ENCODE assay signal across 9 cellular contexts in the genomic region with DNA sequence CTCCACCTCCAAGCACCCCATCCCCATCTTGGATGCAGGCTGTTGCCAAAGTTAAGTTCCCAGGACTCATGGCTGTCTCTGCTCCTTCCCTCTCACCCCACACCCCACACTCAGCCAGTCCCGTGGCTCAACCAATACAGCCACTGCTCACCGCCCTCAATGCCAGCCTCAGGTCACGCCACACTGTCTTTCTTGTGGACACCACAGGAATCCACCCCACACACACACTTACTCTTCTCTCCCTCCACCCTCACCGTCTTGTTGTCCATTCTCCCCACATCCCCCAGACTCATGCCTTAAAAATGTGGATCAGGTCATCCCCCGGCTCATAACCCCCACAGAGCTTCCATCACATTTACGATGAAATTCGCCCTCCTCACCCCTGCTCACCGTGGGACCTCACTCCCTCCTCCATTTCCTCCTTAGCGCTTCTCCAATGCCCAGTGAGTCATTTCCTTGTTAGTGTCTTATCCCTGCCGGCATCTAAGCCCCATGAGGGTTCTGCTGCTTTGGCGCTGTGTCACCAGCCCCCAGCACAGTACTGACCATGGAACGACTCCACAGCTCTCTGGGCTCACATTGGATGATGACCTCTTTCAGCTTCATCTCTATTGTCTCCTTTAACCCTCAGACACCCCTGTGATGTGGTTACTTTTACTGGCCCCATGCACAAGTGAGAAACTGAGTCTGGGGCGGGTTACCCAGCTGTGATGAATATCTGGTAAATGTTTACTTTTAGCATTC. TPM values are rescaled to one million over a fixed set of nuclear protein-coding genes. Genes with fewer than 3 reads are reported as not detected.
DNase-seq lines count a peak whose midpoint lies in the region; ATAC-seq and TF ChIP-seq lines count a peak whose summit lies in the region.
"Had no signal": no experiment of that assay in that cellular context is flagged by ENCODE, and none has a peak within 500 bp of the region (broad histone marks: within the 10 kb centered on the region; RNA-seq: fewer than 3 reads in every experiment).

No MANE protein-coding gene starts in this region.

- H3K27me3 ChIP-seq in colonic mucosa, result no peaks in the 10 kb centered on the region
- no peaks in the 10 kb centered on the region for H3K27me3 ChIP-seq in CD8-positive, alpha-beta T cell (ENCODE audit: insufficient read depth, low read length)

- H3K4me3 ChIP-seq in colonic mucosa, result no peak overlapping the region
- no peak overlapping the region for H3K4me3 ChIP-seq in CD8-positive, alpha-beta T cell (ENCODE audit: low read depth, low read length)

- no peak for ATAC-seq in CD8-positive, alpha-beta T cell

- H3K36me3 ChIP-seq in colonic mucosa, result no peaks in the 10 kb centered on the region
- no peaks in the 10 kb centered on the region for H3K36me3 ChIP-seq in CD8-positive, alpha-beta T cell (ENCODE audit: insufficient read depth, low read length)

- TF ChIP-seq CTCF in colonic mucosa (IDR thresholded peaks at IDR 0.05) (no peak), nephron progenitor cell (IDR thresholded peaks at IDR 0.05) (no peak)
- no peak for TF ChIP-seq CTCF in CD8-positive, alpha-beta T cell (IDR thresholded peaks at IDR 0.05)

- CTCF ChIA-PET in CD8-positive, alpha-beta T cell (lab: Charles Lee), result interaction anchor here (1.0 to 2.9 kb wide), 2 partner anchors 11 to 14 kb away, joined by 3 to 11 read pairs; no protein-coding TSS in a partner anchor

- H3K9me3 Mint-ChIP-seq in nephron progenitor cell, result peaks cover 2% of the 10 kb centered on the region
- no peaks in the 10 kb centered on the region for H3K9me3 Mint-ChIP-seq in CD8-positive, alpha-beta T cell

- H3K36me3 Mint-ChIP-seq in nephron progenitor cell (ENCODE audit: low read depth), result no peaks in the 10 kb centered on the region
- no peaks in the 10 kb centered on the region for H3K36me3 Mint-ChIP-seq in CD8-positive, alpha-beta T cell

- H3K4me1 ChIP-seq in colonic mucosa, result no peaks in the 10 kb centered on the region
- H3K4me1 ChIP-seq in CD8-positive, alpha-beta T cell (ENCODE audit: insufficient read depth, low read length), result no peaks in the 10 kb centered on the region

- H3K4me1 Mint-ChIP-seq in nephron progenitor cell, result peaks cover 39% of the 10 kb centered on the region
- H3K4me1 Mint-ChIP-seq in CD8-positive, alpha-beta T cell (ENCODE audit: low read depth), result no peaks in the 10 kb centered on the region

- DNase-seq in Daoy (ENCODE audit: low read depth), result peak; percentile 99
- peak; percentile 76 for DNase-seq in MV-4-11 (lab: John Stamatoyannopoulos, UW)
- DNase-seq in colonic mucosa, result no peak
- DNase-seq in nephron progenitor cell, result no peak
- no peak for DNase-seq in GM19238 (ENCODE audit: insufficient read length, low spot score)
- no peak for DNase-seq in NCI-H128 (lab: John Stamatoyannopoulos, UW; ENCODE audit: unreplicated experiment)
- no peak for DNase-seq in CD8-positive, alpha-beta T cell
- no peak for DNase-seq in midbrain (lab: John Stamatoyannopoulos, UW)

- no peak overlapping the region for H3K4me3 Mint-ChIP-seq in nephron progenitor cell
- H3K4me3 Mint-ChIP-seq in CD8-positive, alpha-beta T cell, result no peak overlapping the region

- no peak overlapping the region for H3K9ac ChIP-seq in colonic mucosa (ENCODE audit: low read depth in 2 of 2, low read length in 2 of 2)

- peak overlapping the region; percentile 57 for H3K27ac ChIP-seq in colonic mucosa
- no peak overlapping the region for H3K27ac ChIP-seq in CD8-positive, alpha-beta T cell (ENCODE audit: low read depth, low read length)

- peak overlapping the region; percentile 40 for H3K27ac Mint-ChIP-seq in nephron progenitor cell
- H3K27ac Mint-ChIP-seq in CD8-positive, alpha-beta T cell, result no peak overlapping the region

- no peaks in the 10 kb centered on the region for H3K9me3 ChIP-seq in colonic mucosa
- no peaks in the 10 kb centered on the region for H3K9me3 ChIP-seq in CD8-positive, alpha-beta T cell (ENCODE audit: low read length)

- intact Hi-C loops in colonic mucosa (cut with DNase I), result no loop called here
- intact Hi-C loops in CD8-positive, alpha-beta T cell (cut with DNase I, micrococcal nuclease), result no loop called here

- POLR2A ChIA-PET in CD8-positive, alpha-beta T cell (lab: Charles Lee), result no interaction called here

- H3K27me3 Mint-ChIP-seq in nephron progenitor cell (ENCODE audit: low read depth, poor library complexity), result peaks cover 24% of the 10 kb centered on the region
- peaks cover 17% of the 10 kb centered on the region for H3K27me3 Mint-ChIP-seq in CD8-positive, alpha-beta T cell (ENCODE audit: low read depth)

RNA-seq across cellular contexts. Expression of gene MLPH, which starts 13.8 kb away (rescaled TPM):
- 53.1 and 58.8 TPM in 2 replicates for total RNA-seq in Daoy (2014; rRNA removed; shearing (Covaris generic))
- 100 to 1,000 TPM in 1 of 2 donors, 10 to 100 TPM in 1; 87.9 to 111 TPM for total RNA-seq in colonic mucosa
- total RNA-seq in CD8-positive, alpha-beta T cell, result not detected
- total RNA-seq: activated CD8-positive, alpha-beta memory T cell treated with anti-CD3 and anti-CD28 coated beads for 36 hours had no signal

Comparison
In these comparisons a context has a peak if more than half of its experiments do, and no peak if none do; other contexts are left out.
1. DNase-seq: peak in Daoy (single experiment) and MV-4-11 (single experiment); none in colonic mucosa (single experiment), nephron progenitor cell (single experiment), GM19238 (single experiment), NCI-H128 (single experiment), CD8-positive, alpha-beta T cell (0 of 7) and midbrain (single experiment).
2. RNA of gene MLPH, which starts 13.8 kb away (total RNA-seq): 87.9 to 111 TPM in colonic mucosa and 53.1 to 58.8 TPM in Daoy; not detected in CD8-positive, alpha-beta T cell; every median in the first group is over 10 times any median in the second.